In the genomic region with DNA sequence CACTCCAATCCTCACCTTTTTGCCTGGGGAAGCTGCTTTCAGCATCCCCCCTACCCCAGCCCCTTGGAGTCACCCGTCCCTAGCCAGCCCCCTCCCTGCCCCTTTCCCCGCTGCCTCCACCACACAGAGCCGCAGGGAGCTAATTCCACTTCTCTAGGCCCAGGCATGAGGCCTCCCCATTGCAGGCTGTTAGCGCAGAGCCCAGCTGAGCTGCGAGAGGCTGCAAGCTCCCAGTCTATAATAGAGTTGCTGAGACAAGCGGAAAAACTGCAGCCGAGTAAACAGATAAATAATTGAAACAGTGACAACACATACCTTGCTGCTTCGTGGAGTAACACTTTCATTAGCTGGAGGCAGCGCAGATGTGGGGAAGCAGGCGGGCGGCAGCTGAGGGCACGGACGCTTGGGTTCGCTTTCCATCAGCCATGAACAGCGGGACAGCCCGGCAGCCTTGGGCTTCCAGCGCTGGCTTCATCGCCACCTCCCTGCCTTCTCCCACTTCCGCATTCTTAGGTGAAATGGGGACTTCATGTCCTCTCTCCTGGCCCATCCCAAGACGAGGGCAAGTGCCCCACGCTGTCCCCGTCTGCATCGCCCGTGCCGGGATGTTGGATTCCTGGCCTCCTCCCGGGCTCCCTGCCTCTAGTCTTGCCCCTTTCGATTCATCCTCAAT, we compare ENCODE assay signal across 1 cellular context.
TF ChIP-seq lines count a peak whose summit lies in the region.

No MANE protein-coding gene starts in this region.

TF ChIP-seq in GM23338, 12 proteins besides CTCF, POLR2A, EP300 and RAD21 (continued from another document):
- TF ChIP-seq, protein P1, sequence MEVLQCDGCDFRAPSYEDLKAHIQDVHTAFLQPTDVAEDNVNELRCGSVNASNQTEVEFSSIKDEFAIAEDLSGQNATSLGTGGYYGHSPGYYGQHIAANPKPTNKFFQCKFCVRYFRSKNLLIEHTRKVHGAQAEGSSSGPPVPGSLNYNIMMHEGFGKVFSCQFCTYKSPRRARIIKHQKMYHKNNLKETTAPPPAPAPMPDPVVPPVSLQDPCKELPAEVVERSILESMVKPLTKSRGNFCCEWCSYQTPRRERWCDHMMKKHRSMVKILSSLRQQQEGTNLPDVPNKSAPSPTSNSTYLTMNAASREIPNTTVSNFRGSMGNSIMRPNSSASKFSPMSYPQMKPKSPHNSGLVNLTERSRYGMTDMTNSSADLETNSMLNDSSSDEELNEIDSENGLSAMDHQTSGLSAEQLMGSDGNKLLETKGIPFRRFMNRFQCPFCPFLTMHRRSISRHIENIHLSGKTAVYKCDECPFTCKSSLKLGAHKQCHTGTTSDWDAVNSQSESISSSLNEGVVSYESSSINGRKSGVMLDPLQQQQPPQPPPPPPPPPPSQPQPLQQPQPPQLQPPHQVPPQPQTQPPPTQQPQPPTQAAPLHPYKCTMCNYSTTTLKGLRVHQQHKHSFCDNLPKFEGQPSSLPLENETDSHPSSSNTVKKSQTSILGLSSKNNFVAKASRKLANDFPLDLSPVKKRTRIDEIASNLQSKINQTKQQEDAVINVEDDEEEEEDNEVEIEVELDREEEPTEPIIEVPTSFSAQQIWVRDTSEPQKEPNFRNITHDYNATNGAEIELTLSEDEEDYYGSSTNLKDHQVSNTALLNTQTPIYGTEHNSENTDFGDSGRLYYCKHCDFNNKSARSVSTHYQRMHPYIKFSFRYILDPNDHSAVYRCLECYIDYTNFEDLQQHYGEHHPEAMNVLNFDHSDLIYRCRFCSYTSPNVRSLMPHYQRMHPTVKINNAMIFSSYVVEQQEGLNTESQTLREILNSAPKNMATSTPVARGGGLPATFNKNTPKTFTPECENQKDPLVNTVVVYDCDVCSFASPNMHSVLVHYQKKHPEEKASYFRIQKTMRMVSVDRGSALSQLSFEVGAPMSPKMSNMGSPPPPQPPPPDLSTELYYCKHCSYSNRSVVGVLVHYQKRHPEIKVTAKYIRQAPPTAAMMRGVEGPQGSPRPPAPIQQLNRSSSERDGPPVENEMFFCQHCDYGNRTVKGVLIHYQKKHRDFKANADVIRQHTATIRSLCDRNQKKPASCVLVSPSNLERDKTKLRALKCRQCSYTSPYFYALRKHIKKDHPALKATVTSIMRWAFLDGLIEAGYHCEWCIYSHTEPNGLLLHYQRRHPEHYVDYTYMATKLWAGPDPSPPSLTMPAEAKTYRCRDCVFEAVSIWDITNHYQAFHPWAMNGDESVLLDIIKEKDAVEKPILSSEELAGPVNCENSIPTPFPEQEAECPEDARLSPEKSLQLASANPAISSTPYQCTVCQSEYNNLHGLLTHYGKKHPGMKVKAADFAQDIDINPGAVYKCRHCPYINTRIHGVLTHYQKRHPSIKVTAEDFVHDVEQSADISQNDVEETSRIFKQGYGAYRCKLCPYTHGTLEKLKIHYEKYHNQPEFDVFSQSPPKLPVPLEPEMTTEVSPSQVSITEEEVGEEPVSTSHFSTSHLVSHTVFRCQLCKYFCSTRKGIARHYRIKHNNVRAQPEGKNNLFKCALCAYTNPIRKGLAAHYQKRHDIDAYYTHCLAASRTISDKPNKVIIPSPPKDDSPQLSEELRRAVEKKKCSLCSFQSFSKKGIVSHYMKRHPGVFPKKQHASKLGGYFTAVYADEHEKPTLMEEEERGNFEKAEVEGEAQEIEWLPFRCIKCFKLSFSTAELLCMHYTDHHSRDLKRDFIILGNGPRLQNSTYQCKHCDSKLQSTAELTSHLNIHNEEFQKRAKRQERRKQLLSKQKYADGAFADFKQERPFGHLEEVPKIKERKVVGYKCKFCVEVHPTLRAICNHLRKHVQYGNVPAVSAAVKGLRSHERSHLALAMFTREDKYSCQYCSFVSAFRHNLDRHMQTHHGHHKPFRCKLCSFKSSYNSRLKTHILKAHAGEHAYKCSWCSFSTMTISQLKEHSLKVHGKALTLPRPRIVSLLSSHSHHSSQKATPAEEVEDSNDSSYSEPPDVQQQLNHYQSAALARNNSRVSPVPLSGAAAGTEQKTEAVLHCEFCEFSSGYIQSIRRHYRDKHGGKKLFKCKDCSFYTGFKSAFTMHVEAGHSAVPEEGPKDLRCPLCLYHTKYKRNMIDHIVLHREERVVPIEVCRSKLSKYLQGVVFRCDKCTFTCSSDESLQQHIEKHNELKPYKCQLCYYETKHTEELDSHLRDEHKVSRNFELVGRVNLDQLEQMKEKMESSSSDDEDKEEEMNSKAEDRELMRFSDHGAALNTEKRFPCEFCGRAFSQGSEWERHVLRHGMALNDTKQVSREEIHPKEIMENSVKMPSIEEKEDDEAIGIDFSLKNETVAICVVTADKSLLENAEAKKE (CRISPR knock-in tag; IDR thresholded peaks at IDR 0.05): no peak
- no peak for TF ChIP-seq NANOG (IDR thresholded peaks at IDR 0.05; ENCODE audit: borderline replicate concordance)
- TF ChIP-seq, protein P2, sequence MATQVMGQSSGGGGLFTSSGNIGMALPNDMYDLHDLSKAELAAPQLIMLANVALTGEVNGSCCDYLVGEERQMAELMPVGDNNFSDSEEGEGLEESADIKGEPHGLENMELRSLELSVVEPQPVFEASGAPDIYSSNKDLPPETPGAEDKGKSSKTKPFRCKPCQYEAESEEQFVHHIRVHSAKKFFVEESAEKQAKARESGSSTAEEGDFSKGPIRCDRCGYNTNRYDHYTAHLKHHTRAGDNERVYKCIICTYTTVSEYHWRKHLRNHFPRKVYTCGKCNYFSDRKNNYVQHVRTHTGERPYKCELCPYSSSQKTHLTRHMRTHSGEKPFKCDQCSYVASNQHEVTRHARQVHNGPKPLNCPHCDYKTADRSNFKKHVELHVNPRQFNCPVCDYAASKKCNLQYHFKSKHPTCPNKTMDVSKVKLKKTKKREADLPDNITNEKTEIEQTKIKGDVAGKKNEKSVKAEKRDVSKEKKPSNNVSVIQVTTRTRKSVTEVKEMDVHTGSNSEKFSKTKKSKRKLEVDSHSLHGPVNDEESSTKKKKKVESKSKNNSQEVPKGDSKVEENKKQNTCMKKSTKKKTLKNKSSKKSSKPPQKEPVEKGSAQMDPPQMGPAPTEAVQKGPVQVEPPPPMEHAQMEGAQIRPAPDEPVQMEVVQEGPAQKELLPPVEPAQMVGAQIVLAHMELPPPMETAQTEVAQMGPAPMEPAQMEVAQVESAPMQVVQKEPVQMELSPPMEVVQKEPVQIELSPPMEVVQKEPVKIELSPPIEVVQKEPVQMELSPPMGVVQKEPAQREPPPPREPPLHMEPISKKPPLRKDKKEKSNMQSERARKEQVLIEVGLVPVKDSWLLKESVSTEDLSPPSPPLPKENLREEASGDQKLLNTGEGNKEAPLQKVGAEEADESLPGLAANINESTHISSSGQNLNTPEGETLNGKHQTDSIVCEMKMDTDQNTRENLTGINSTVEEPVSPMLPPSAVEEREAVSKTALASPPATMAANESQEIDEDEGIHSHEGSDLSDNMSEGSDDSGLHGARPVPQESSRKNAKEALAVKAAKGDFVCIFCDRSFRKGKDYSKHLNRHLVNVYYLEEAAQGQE (IDR thresholded peaks at IDR 0.05; ENCODE audit: unreplicated experiment): no peak
- TF ChIP-seq STAT1 (IDR thresholded peaks at IDR 0.05; ENCODE audit: unreplicated experiment): no peak
- TF ChIP-seq CREB1 (CRISPR knock-in tag; IDR thresholded peaks at IDR 0.05; ENCODE audit: low read depth): no peak
- TF ChIP-seq JUNB (IDR thresholded peaks at IDR 0.05; ENCODE audit: unreplicated experiment): no peak
- no peak for TF ChIP-seq POLR2AphosphoS5 (IDR thresholded peaks at IDR 0.05; ENCODE audit: low read depth)
- no peak for TF ChIP-seq ZNF114 (CRISPR knock-in tag; IDR thresholded peaks at IDR 0.05)
